In genomic region chr22:45183974-45184373, GRCh38 we compare ENCODE assay signal across 1 cellular context.
TF ChIP-seq lines count a peak whose summit lies in the region.

No MANE protein-coding gene starts in this region.

TF ChIP-seq in HepG2, 621 proteins besides CTCF, POLR2A, EP300 and RAD21:
- TF ChIP-seq AGO2 (optimal IDR thresholded peaks at IDR 0.05; ENCODE audit: low read depth, low read length) (peak; percentile 25), ZNF263 (CRISPR knock-in tag; IDR thresholded peaks at IDR 0.05) (peak; percentile 51; the same call in 1 of the 2 replicates), RBM22 (optimal IDR thresholded peaks at IDR 0.05; ENCODE audit: low read length) (peak; percentile 53)
- TF ChIP-seq, protein P1, sequence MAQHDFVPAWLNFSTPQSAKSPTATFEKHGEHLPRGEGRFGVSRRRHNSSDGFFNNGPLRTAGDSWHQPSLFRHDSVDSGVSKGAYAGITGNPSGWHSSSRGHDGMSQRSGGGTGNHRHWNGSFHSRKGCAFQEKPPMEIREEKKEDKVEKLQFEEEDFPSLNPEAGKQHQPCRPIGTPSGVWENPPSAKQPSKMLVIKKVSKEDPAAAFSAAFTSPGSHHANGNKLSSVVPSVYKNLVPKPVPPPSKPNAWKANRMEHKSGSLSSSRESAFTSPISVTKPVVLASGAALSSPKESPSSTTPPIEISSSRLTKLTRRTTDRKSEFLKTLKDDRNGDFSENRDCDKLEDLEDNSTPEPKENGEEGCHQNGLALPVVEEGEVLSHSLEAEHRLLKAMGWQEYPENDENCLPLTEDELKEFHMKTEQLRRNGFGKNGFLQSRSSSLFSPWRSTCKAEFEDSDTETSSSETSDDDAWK (CRISPR knock-in tag; IDR thresholded peaks at IDR 0.05), result no peak
- TF ChIP-seq, protein P2, sequence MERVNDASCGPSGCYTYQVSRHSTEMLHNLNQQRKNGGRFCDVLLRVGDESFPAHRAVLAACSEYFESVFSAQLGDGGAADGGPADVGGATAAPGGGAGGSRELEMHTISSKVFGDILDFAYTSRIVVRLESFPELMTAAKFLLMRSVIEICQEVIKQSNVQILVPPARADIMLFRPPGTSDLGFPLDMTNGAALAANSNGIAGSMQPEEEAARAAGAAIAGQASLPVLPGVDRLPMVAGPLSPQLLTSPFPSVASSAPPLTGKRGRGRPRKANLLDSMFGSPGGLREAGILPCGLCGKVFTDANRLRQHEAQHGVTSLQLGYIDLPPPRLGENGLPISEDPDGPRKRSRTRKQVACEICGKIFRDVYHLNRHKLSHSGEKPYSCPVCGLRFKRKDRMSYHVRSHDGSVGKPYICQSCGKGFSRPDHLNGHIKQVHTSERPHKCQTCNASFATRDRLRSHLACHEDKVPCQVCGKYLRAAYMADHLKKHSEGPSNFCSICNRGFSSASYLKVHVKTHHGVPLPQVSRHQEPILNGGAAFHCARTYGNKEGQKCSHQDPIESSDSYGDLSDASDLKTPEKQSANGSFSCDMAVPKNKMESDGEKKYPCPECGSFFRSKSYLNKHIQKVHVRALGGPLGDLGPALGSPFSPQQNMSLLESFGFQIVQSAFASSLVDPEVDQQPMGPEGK (CRISPR knock-in tag; IDR thresholded peaks at IDR 0.05), result no peak
